Comparison of ENCODE assay signal across 22 cellular contexts in the genomic region with DNA sequence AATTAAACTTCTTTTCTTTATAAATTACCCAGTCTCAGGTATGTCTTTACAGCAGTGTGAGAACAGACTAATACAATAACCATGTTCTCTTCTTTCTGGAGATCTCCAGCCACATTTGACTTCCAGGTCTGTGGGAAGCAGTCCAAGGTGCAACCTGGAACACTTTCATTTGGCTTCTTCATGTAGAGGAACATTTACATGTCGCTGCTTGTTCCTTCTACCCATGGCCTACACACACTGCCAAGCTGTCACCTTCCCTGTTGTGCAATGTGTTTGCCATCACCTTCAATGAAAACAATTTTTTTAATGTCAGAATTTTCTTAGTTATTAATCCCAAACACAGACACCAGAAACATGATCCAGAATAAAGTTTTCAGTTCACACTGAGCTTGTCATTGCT.
DNase-seq lines count a peak whose midpoint lies in the region; ATAC-seq and TF ChIP-seq lines count a peak whose summit lies in the region.
"Had no signal": no experiment of that assay in that cellular context is flagged by ENCODE, and none has a peak within 500 bp of the region (broad histone marks: within the 10 kb centered on the region; RNA-seq: fewer than 3 reads in every experiment).

No MANE protein-coding gene starts in this region.

- no peak for TF ChIP-seq POLR2A in thyroid gland (IDR thresholded peaks at IDR 0.05)

- intact Hi-C loops in activated naive CD4-positive, alpha-beta T cell treated with anti-CD3 and anti-CD28 coated beads for 36 hours (cut with micrococcal nuclease): no loop called here
- intact Hi-C loops in upper lobe of right lung (cut with DNase I): no loop called here
- intact Hi-C loops in thyroid gland (cut with DNase I): no loop called here

- peak overlapping the region; percentile 57 for H3K27ac Mint-ChIP-seq in activated naive CD4-positive, alpha-beta T cell treated with anti-CD3 and anti-CD28 coated beads for 36 hours
- H3K27ac Mint-ChIP-seq in activated naive CD4-positive, alpha-beta T cell treated with anti-CD3 and anti-CD28 coated beads, Interleukin-2, amount 10 ng/mL, durations not matched to agents 7 days and 5 days: no peak overlapping the region
- H3K27ac Mint-ChIP-seq in activated naive CD8-positive, alpha-beta T cell treated with anti-CD3 and anti-CD28 coated beads, Interleukin-2, amount 50 U/mL, for 24 hours: peak overlapping the region; percentile 84
- H3K27ac Mint-ChIP-seq: activated T-helper 1 cell treated with anti-CD3 and anti-CD28 coated beads, Interleukin-12 subunit alpha, Interleukin-12 subunit beta, Interleukin-2, Interleukin-4 antibody, amounts not matched to agents 30 ng/mL and 10 ng/mL and 1 ng/mL, durations not matched to agents 14 hours and 24 hours and 36 hours had no signal

- H3K9me3 Mint-ChIP-seq in activated naive CD4-positive, alpha-beta T cell treated with anti-CD3 and anti-CD28 coated beads for 36 hours: peaks cover 19% of the 10 kb centered on the region
- H3K9me3 Mint-ChIP-seq in activated naive CD4-positive, alpha-beta T cell treated with anti-CD3 and anti-CD28 coated beads, Interleukin-2, amount 10 ng/mL, durations not matched to agents 7 days and 5 days: peaks cover 21% of the 10 kb centered on the region
- H3K9me3 Mint-ChIP-seq in activated naive CD8-positive, alpha-beta T cell treated with anti-CD3 and anti-CD28 coated beads, Interleukin-2, amount 50 U/mL, for 24 hours: peaks cover 20% of the 10 kb centered on the region

- no peaks in the 10 kb centered on the region for H3K9me3 ChIP-seq in upper lobe of right lung
- H3K9me3 ChIP-seq in thyroid gland: no peaks in the 10 kb centered on the region
- H3K9me3 ChIP-seq: adrenal gland, sigmoid colon, testis had no signal

- no peak for DNase-seq in activated naive CD4-positive, alpha-beta T cell treated with anti-CD3 and anti-CD28 coated beads for 36 hours
- DNase-seq in activated naive CD4-positive, alpha-beta T cell treated with anti-CD3 and anti-CD28 coated beads, Interleukin-2, amount 10 ng/mL, durations not matched to agents 7 days and 5 days: no peak
- no peak for DNase-seq in activated naive CD8-positive, alpha-beta T cell treated with anti-CD3 and anti-CD28 coated beads, Interleukin-2, amount 50 U/mL, for 24 hours
- DNase-seq in foreskin keratinocyte: peak; percentile 43 to 46
- no peak for DNase-seq in upper lobe of right lung
- no peak for DNase-seq in amygdala (lab: John Stamatoyannopoulos, UW)
- no peak for DNase-seq in thyroid gland
- DNase-seq: activated CD8-positive, alpha-beta memory T cell treated with anti-CD3 and anti-CD28 coated beads for 24 hours; adrenal gland; DMS53; dorsolateral prefrontal cortex; GM23248; left cardiac atrium; NCI-H82; posterior cingulate gyrus; SHP77 treated with DMSO at 0.1 percent for 48 hours; sigmoid colon; testis; WERI-Rb-1 had no signal

- no peaks in the 10 kb centered on the region for H3K27me3 Mint-ChIP-seq in activated naive CD4-positive, alpha-beta T cell treated with anti-CD3 and anti-CD28 coated beads for 36 hours (ENCODE audit: low read depth)
- H3K27me3 Mint-ChIP-seq in activated naive CD4-positive, alpha-beta T cell treated with anti-CD3 and anti-CD28 coated beads, Interleukin-2, amount 10 ng/mL, durations not matched to agents 7 days and 5 days: no peaks in the 10 kb centered on the region
- no peaks in the 10 kb centered on the region for H3K27me3 Mint-ChIP-seq in activated naive CD8-positive, alpha-beta T cell treated with anti-CD3 and anti-CD28 coated beads, Interleukin-2, amount 50 U/mL, for 24 hours

- peaks cover 29% of the 10 kb centered on the region for H3K36me3 Mint-ChIP-seq in activated naive CD4-positive, alpha-beta T cell treated with anti-CD3 and anti-CD28 coated beads for 36 hours (ENCODE audit: low read depth)
- H3K36me3 Mint-ChIP-seq in activated naive CD4-positive, alpha-beta T cell treated with anti-CD3 and anti-CD28 coated beads, Interleukin-2, amount 10 ng/mL, durations not matched to agents 7 days and 5 days: peaks cover 62% of the 10 kb centered on the region
- peaks cover 56% of the 10 kb centered on the region for H3K36me3 Mint-ChIP-seq in activated naive CD8-positive, alpha-beta T cell treated with anti-CD3 and anti-CD28 coated beads, Interleukin-2, amount 50 U/mL, for 24 hours (ENCODE audit: low read depth)

- 82 to 89% methylated on average over 1 of the region's 1 CpG for WGBS in thyroid gland, 2 donors

- no peak overlapping the region for H3K27ac ChIP-seq in foreskin keratinocyte
- no peak overlapping the region for H3K27ac ChIP-seq in upper lobe of right lung
- H3K27ac ChIP-seq in thyroid gland: no peak overlapping the region
- H3K27ac ChIP-seq: adrenal gland, dorsolateral prefrontal cortex, GM23248, sigmoid colon, testis, WERI-Rb-1 had no signal

- no peaks in the 10 kb centered on the region for H3K27me3 ChIP-seq in foreskin keratinocyte
- H3K27me3 ChIP-seq in upper lobe of right lung: no peaks in the 10 kb centered on the region
- no peaks in the 10 kb centered on the region for H3K27me3 ChIP-seq in thyroid gland
- H3K27me3 ChIP-seq: adrenal gland, sigmoid colon, testis had no signal

- no peak overlapping the region for H3K4me3 Mint-ChIP-seq in activated naive CD4-positive, alpha-beta T cell treated with anti-CD3 and anti-CD28 coated beads for 36 hours
- no peak overlapping the region for H3K4me3 Mint-ChIP-seq in activated naive CD4-positive, alpha-beta T cell treated with anti-CD3 and anti-CD28 coated beads, Interleukin-2, amount 10 ng/mL, durations not matched to agents 7 days and 5 days
- H3K4me3 Mint-ChIP-seq in activated naive CD8-positive, alpha-beta T cell treated with anti-CD3 and anti-CD28 coated beads, Interleukin-2, amount 50 U/mL, for 24 hours: no peak overlapping the region
- H3K4me3 Mint-ChIP-seq: activated T-helper 1 cell treated with anti-CD3 and anti-CD28 coated beads, Interleukin-12 subunit alpha, Interleukin-12 subunit beta, Interleukin-2, Interleukin-4 antibody, amounts not matched to agents 30 ng/mL and 10 ng/mL and 1 ng/mL, durations not matched to agents 14 hours and 24 hours and 36 hours had no signal

- ATAC-seq in activated naive CD8-positive, alpha-beta T cell treated with anti-CD3 and anti-CD28 coated beads, Interleukin-2, amount 50 U/mL, for 24 hours: no peak
- ATAC-seq in foreskin keratinocyte (peak; percentile 51), upper lobe of right lung (peak; percentile 34), GM19452 (IDR thresholded peaks at IDR 0.05; ENCODE audit: unreplicated experiment) (no peak)
- ATAC-seq: GM12878, left cardiac atrium had no signal

- H3K4me3 ChIP-seq in upper lobe of right lung: no peak overlapping the region
- no peak overlapping the region for H3K4me3 ChIP-seq in thyroid gland (replicated peaks in 1 of 3)
- H3K4me3 ChIP-seq: adrenal gland, dorsolateral prefrontal cortex, GM12878, GM23248, sigmoid colon, testis had no signal

- H3K4me1 Mint-ChIP-seq in activated naive CD4-positive, alpha-beta T cell treated with anti-CD3 and anti-CD28 coated beads for 36 hours (ENCODE audit: low read depth): peaks cover 90% of the 10 kb centered on the region
- H3K4me1 Mint-ChIP-seq in activated naive CD4-positive, alpha-beta T cell treated with anti-CD3 and anti-CD28 coated beads, Interleukin-2, amount 10 ng/mL, durations not matched to agents 7 days and 5 days: peaks cover 70% of the 10 kb centered on the region
- H3K4me1 Mint-ChIP-seq in activated naive CD8-positive, alpha-beta T cell treated with anti-CD3 and anti-CD28 coated beads, Interleukin-2, amount 50 U/mL, for 24 hours: peaks cover 59% of the 10 kb centered on the region

- H3K36me3 ChIP-seq in upper lobe of right lung (no peaks in the 10 kb centered on the region), thyroid gland (no peaks in the 10 kb centered on the region)
- H3K36me3 ChIP-seq: adrenal gland, sigmoid colon, WERI-Rb-1 had no signal

- TF ChIP-seq CTCF in foreskin keratinocyte (conservative IDR thresholded peaks at IDR 0.05) (no peak), upper lobe of right lung (IDR thresholded peaks at IDR 0.05) (no peak), thyroid gland (IDR thresholded peaks at IDR 0.05) (no peak)

- H3K4me1 ChIP-seq in foreskin keratinocyte (peaks cover 11% of the 10 kb centered on the region), upper lobe of right lung (peaks cover 15% of the 10 kb centered on the region), thyroid gland (peaks cover 8 to 28% of the 10 kb centered on the region in 2 donors)
- H3K4me1 ChIP-seq: sigmoid colon had no signal

- CTCF ChIA-PET in activated naive CD4-positive, alpha-beta T cell treated with anti-CD3 and anti-CD28 coated beads for 36 hours (lab: Charles Lee): interaction anchor here (1.1 kb wide), 1 partner anchor 9 kb away, joined by 3 read pairs; no protein-coding TSS in a partner anchor
- CTCF ChIA-PET in activated naive CD4-positive, alpha-beta T cell treated with anti-CD3 and anti-CD28 coated beads, Interleukin-2, amount 10 ng/mL, durations not matched to agents 7 days and 5 days (lab: Charles Lee): no interaction called here

Comparison
In these comparisons a context has a peak if more than half of its experiments do, and no peak if none do; other contexts are left out.
1. DNase-seq: peak in foreskin keratinocyte (2 of 2); none in activated naive CD4-positive, alpha-beta T cell treated with anti-CD3 and anti-CD28 coated beads for 36 hours (single experiment), activated naive CD4-positive, alpha-beta T cell treated with anti-CD3 and anti-CD28 coated beads, Interleukin-2, amount 10 ng/mL, durations not matched to agents 7 days and 5 days (single experiment), activated naive CD8-positive, alpha-beta T cell treated with anti-CD3 and anti-CD28 coated beads, Interleukin-2, amount 50 U/mL, for 24 hours (single experiment), upper lobe of right lung (single experiment), amygdala (0 of 56) and thyroid gland (0 of 2).
2. ATAC-seq: peak in foreskin keratinocyte (single experiment) and upper lobe of right lung (single experiment); none in activated naive CD8-positive, alpha-beta T cell treated with anti-CD3 and anti-CD28 coated beads, Interleukin-2, amount 50 U/mL, for 24 hours (single experiment) and GM19452 (single experiment).